19 cellular contexts compared by ENCODE assay signal in the genomic region with DNA sequence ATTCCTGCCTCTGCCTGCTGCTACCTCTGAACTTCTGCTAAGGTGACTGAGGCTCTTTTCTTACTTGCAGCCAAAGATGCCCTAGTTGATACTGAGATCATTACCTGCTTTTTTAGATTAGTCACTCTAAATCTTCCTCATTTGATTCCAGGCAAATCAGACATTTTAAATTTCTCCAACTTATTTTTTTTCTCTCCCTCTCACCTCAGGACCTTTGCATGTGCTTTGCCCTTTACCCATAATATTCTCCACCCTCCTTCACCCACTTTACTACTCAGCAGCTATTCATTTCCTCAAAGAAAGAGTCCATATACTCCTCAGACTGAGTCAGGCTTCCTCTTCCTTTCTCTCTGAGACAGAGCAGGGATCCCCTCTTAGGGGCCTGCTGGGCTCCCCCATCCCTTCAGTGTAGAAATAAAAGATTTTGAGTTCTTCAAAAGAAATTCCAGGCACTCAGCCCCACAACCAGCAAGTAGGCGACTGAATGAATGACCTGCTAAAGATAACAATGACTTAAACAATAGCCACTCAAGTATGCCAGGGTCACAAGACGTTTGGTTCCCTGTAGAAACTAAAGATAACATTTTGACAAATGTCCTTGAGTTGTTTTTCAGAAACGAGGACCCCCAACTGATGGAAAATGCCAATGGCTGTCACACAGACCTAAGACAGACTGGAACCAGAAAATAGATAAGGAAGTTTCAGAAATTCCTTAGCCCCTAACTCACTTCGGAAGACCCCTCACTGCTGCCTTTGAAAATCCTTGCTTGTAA.
"Had no signal": no experiment of that assay in that cellular context is flagged by ENCODE, and none has a peak within 500 bp of the region (broad histone marks: within the 10 kb centered on the region; RNA-seq: fewer than 3 reads in every experiment).

No MANE protein-coding gene starts in this region.

- H3K27ac ChIP-seq: foreskin keratinocyte, spleen, thoracic aorta had no signal

- H3K4me3 ChIP-seq: mucosa of descending colon, spleen, thoracic aorta had no signal

- H3K9me3 ChIP-seq: mucosa of descending colon, spleen, thoracic aorta had no signal

- ATAC-seq: activated CD4-positive, CD25-positive, alpha-beta regulatory T cell treated with anti-CD3 and anti-CD28 coated beads, Interleukin-2, amount 50 U/mL, for 24 hours; activated CD8-positive, alpha-beta memory T cell treated with anti-CD3 and anti-CD28 coated beads, Interleukin-2, amount 10 ng/mL, durations not matched to agents 7 days and 5 days; activated CD8-positive, alpha-beta T cell treated with anti-CD3 and anti-CD28 coated beads for 36 hours; activated naive CD8-positive, alpha-beta T cell treated with anti-CD3 and anti-CD28 coated beads, Interleukin-2, amount 50 U/mL, for 24 hours; left colon had no signal

- H3K4me1 ChIP-seq: foreskin keratinocyte, spleen had no signal

- DNase-seq: activated CD4-positive, alpha-beta T cell treated with anti-CD3 and anti-CD28 coated beads, Interleukin-2, amount 10 ng/mL, durations not matched to agents 7 days and 5 days; activated CD8-positive, alpha-beta memory T cell treated with anti-CD3 and anti-CD28 coated beads, Interleukin-2, amount 10 ng/mL, durations not matched to agents 7 days and 5 days; activated CD8-positive, alpha-beta T cell treated with anti-CD3 and anti-CD28 coated beads for 36 hours; activated effector memory CD4-positive, alpha-beta T cell treated with anti-CD3 and anti-CD28 coated beads, Interleukin-2, amount 50 U/mL, for 16 hours; activated naive CD4-positive, alpha-beta T cell treated with anti-CD3 and anti-CD28 coated beads, Interleukin-2, amount 10 ng/mL, durations not matched to agents 7 days and 5 days; activated naive CD8-positive, alpha-beta T cell treated with anti-CD3 and anti-CD28 coated beads, Interleukin-2, amount 50 U/mL, for 24 hours; activated T-cell treated with anti-CD3 and anti-CD28 coated beads for 4 hours; effector CD4-positive, alpha-beta T cell; foreskin keratinocyte; islet precursor cell; left colon; mucosa of descending colon; nephron progenitor cell; occipital lobe; spleen; stimulated activated CD4-positive, alpha-beta T cell treated with anti-CD3 and anti-CD28 coated beads, Interleukin-4, amount 100 ng/mL, for 24 hours; stimulated activated naive CD4-positive, alpha-beta T cell treated with Interleukin-2 at 50 U/mL for 16 hours had no signal

- H3K36me3 ChIP-seq: spleen, thoracic aorta had no signal
